ENCODE assay signal across 8 cellular contexts in the genomic region with DNA sequence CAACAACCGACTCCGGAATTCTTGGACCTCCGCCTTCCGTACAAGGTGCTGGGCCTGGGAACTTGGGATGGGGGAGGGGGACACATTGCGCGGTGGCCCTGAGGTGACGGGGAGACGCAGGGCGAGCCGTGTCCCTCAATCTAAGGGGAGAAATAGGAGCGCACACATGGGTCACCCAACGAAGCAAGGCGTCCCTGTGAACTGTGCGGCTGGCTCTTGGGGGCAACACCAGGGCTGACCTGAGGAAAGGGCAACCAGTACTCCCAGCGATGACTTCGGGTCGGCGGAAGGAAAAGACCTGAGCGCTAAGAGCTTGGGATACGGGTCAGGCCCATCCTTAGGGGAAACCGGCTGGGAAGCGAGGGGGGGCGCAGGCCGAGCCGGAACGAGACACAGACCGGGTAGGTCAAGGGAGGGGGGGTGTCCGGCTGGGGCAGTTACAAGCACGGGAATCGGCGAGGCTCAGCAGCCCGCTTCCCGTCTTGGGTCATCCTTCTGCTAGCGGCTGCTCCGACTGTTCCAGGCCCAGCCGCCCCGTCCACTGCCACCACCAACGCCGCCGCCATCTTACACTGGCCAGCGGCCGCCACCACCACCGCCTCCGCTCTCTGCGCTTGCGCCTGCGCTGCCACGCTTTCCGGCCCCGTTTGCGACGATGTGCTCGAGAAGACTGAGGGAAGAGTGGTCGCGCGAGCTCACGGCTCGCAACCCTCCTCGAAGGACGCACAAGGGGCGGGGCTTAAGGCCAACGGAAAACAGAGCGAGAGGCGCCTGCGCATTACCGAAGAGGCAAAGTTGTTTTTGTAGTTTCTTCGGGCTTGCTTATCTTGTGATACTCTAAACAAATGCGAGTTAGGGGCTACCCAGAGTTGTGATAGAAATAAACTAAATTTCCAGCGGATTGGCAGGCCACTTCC. TPM values are rescaled to one million over a fixed set of nuclear protein-coding genes. Genes with fewer than 3 reads are reported as not detected.
A peak's percentile ranks its signal among the peaks of the same experiment; 100 is the strongest.
DNase-seq lines count a peak whose midpoint lies in the region; ATAC-seq lines count a peak whose summit lies in the region.

TSS of gene DCAF8 (minus strand) at position 672 of the 917 bp plus-strand sequence. CDS start 18,541 bp downstream, outside the sequence.

- peaks cover 34% of the 10 kb centered on the region for H3K36me3 Mint-ChIP-seq in effector memory CD8-positive, alpha-beta T cell (ENCODE audit: insufficient read depth)
- H3K36me3 Mint-ChIP-seq in memory B cell, result peaks cover 4% of the 10 kb centered on the region

- H3K4me3 Mint-ChIP-seq in effector memory CD8-positive, alpha-beta T cell, result peak within 1 kb of the TSS; percentile 99 to 100
- peak within 1 kb of the TSS; percentile 93 for H3K4me3 Mint-ChIP-seq in memory B cell

- H3K9me3 Mint-ChIP-seq in effector memory CD8-positive, alpha-beta T cell, result no peaks in the 10 kb centered on the region
- no peaks in the 10 kb centered on the region for H3K9me3 Mint-ChIP-seq in memory B cell

- H3K4me1 Mint-ChIP-seq in effector memory CD8-positive, alpha-beta T cell (ENCODE audit: low read depth in 2 of 2), result peaks cover 19 to 37% of the 10 kb centered on the region in 2 donors
- H3K4me1 Mint-ChIP-seq in memory B cell, result peaks cover 23% of the 10 kb centered on the region

- peak; percentile 83 for ATAC-seq in GM21360 (IDR thresholded peaks at IDR 0.05; ENCODE audit: unreplicated experiment)
- peak; percentile 82 for ATAC-seq in effector memory CD8-positive, alpha-beta T cell (replicated peaks)
- ATAC-seq in memory B cell (ENCODE audit: low read depth), result peak; percentile 84

- peak within 1 kb of the TSS; percentile 99 to 100 for H3K27ac Mint-ChIP-seq in effector memory CD8-positive, alpha-beta T cell
- peak within 1 kb of the TSS; percentile 99 for H3K27ac Mint-ChIP-seq in memory B cell

- H3K27me3 Mint-ChIP-seq in effector memory CD8-positive, alpha-beta T cell, result no peaks in the 10 kb centered on the region
- H3K27me3 Mint-ChIP-seq in memory B cell, result no peaks in the 10 kb centered on the region

- DNase-seq in COLO668 (lab: John Stamatoyannopoulos, UW; ENCODE audit: unreplicated experiment) (peak; percentile 99), HT1080 (ENCODE audit: low read depth) (peak; percentile 94), NOMO-1 treated with DMSO at 0.1 percent for 48 hours (lab: John Stamatoyannopoulos, UW; ENCODE audit: unreplicated experiment) (peak; percentile 97), memory B cell (ENCODE audit: low spot score in 2 of 2) (peak; percentile 94 to 95)
- DNase-seq in activated CD8-positive, alpha-beta memory T cell treated with anti-CD3 and anti-CD28 coated beads for 4 hours (ENCODE audit: low read depth in 2 of 2), result peak; percentile 92 to 94
- DNase-seq in effector memory CD8-positive, alpha-beta T cell, result peak; percentile 98
- DNase-seq in stimulated activated CD8-positive, alpha-beta memory T cell treated with anti-CD3 and anti-CD28 coated beads, Interleukin-12 subunit alpha, Interleukin-12 subunit beta, amount 100 ng/mL, for 24 hours (ENCODE audit: extremely low read depth), result peak; percentile 97

RNA-seq across cellular contexts. Expression of gene DCAF8, which starts in this region (rescaled TPM):
- total RNA-seq in HT1080 (2014; rRNA removed; shearing (Covaris generic)), result 47.6 and 56.9 TPM in 2 replicates
- 40.9 and 42.1 TPM in 2 replicates for polyA plus RNA-seq in HT1080 (2015; cell fraction: cytosol; rRNA removed)
- polyA plus RNA-seq in HT1080 (2015; cell fraction: nucleus; rRNA removed), result 360 and 367 TPM in 2 replicates

Comparison
In these comparisons a context has a peak if more than half of its experiments do, and no peak if none do; other contexts are left out.
1. Peak in every context shown above with its lines: DNase-seq and ATAC-seq.